In the genomic region with DNA sequence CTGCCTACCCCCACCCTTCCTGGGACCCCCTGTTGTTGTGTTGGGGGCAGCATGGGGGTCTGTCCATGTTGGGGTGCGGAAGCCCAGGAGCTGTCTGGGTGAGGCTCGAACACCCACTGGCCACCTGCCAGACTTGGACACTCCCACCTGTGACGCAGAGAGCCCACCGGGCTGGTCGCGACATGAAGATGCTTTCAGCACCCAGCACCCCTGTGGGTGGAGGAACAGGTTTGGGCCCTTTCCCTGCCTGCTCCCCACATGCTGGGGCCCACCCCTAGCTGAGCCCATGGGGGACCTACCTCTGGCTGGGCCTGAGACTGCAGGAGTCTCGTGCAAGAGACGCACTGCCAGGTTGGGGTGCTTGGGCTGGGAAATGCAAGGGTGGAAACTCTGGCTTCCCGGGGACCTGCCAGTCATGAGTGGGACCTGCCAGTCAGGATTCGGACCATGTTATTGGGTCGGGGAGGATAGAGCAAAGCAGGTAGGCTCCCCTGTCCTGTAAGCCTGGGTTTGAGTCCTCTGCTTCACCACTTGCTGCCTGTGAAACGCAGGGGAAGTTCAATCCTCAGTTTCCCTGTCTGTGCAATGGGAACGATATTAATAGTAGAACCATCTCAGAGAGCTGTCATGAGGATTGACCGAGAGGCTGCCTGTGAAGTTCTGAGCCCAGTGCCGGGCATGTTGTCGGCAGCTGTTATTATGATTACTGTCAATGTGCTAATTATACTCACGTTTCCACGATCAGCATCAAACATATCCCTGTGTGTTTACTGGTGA, we compare ENCODE assay signal across 1 cellular context.
TF ChIP-seq lines count a peak whose summit lies in the region.

No MANE protein-coding gene starts in this region.

TF ChIP-seq in K562, 482 proteins besides CTCF, POLR2A, EP300 and RAD21:
- TF ChIP-seq RBM25 (IDR thresholded peaks at IDR 0.05; ENCODE audit: low read depth, low read length, severe bottlenecking) (peak; percentile 13), REST (CRISPR knock-in tag; IDR thresholded peaks at IDR 0.05; ENCODE audit: low read depth) (no peak), ZNF165 (CRISPR knock-in tag; IDR thresholded peaks at IDR 0.05; ENCODE audit: borderline replicate concordance) (no peak)
